1 cellular context compared by ENCODE assay signal in genomic region chr2:191020742-191021381, GRCh38.
TF ChIP-seq lines count a peak whose summit lies in the region.

No MANE protein-coding gene starts in this region.

TF ChIP-seq in SK-N-SH, 30 proteins besides CTCF, POLR2A, EP300 and RAD21 (continued from another document):
- TF ChIP-seq REST (IDR thresholded peaks at IDR 0.05; ENCODE audit: low read depth, low read length), result no peak
- TF ChIP-seq USF1 (IDR thresholded peaks at IDR 0.05; ENCODE audit: borderline replicate concordance, low read depth), result no peak
- no peak for TF ChIP-seq CHD2 (IDR thresholded peaks at IDR 0.05; ENCODE audit: low read length, partially characterized antibody)
- no peak for TF ChIP-seq NFIC (IDR thresholded peaks at IDR 0.05; ENCODE audit: borderline replicate concordance)
- TF ChIP-seq GATA2 (CRISPR knock-in tag; IDR thresholded peaks at IDR 0.05), result no peak
- no peak for TF ChIP-seq EZH2phosphoT487 (IDR thresholded peaks at IDR 0.05; ENCODE audit: borderline replicate concordance, low read depth)
- no peak for TF ChIP-seq RFX5 (IDR thresholded peaks at IDR 0.05; ENCODE audit: low read length)
- TF ChIP-seq ELF1 (IDR thresholded peaks at IDR 0.05), result no peak
- no peak for TF ChIP-seq FOXJ3 (CRISPR knock-in tag; IDR thresholded peaks at IDR 0.05)
- no peak for TF ChIP-seq TCF12 (IDR thresholded peaks at IDR 0.05)
- TF ChIP-seq MXI1 (IDR thresholded peaks at IDR 0.05; ENCODE audit: low read depth, low read length), result no peak
- TF ChIP-seq USF2 (IDR thresholded peaks at IDR 0.05; ENCODE audit: borderline replicate concordance, low read depth, low read length), result no peak
- TF ChIP-seq JUND (IDR thresholded peaks at IDR 0.05), result no peak
- TF ChIP-seq RXRA (IDR thresholded peaks at IDR 0.05; ENCODE audit: borderline replicate concordance, low read depth), result no peak
- no peak for TF ChIP-seq YY1 (IDR thresholded peaks at IDR 0.05; ENCODE audit: low read depth)
